Comparison of ENCODE assay signal across 8 cellular contexts in the genomic region with DNA sequence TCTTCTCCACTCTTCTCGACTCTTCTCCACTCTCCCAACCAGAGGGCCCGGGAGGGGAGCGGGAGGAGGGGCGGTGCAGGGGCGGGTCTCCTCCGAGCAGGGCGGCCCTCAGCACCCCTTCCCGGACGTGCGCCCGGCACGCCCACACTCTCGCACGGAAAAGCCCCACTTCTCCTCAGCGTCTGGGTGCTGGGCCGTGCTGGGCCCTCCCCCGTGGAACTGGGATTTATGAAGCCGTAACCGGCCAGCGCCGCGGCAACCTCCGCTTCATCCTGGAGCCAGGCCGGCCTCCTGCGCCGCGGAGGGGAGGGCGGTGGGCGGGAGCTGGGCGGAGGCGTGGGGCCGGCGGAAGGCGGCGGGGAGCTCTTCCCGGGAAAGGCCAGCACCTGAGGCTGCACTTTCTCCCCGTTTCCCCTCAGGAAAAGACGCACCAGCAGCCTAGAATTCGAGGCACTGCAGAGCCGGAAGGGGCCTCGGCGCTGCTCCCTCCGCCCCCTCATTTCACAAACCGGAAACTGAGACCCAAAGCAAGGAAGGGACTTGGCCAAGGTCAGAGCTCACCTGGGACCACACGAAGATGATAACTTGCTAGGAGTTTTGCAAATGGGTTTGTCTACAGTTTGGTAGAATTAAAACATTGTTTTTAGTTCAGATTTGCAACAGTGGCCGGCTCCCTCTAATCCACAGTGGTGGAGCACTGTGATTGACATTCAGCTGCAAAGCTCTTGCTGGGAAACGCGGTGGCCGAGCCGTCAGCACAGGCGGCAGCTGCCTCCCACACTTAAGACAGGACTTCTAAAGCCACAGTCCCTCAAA. TPM values are rescaled to one million over a fixed set of nuclear protein-coding genes. Genes with fewer than 3 reads are reported as not detected.
DNase-seq lines count a peak whose midpoint lies in the region; ATAC-seq and TF ChIP-seq lines count a peak whose summit lies in the region.

No MANE protein-coding gene starts in this region.

- DNase-seq in NCI-H82 (lab: John Stamatoyannopoulos, UW) (peak; percentile 58), NCI-H82 treated with DMSO at 0.1 percent for 48 hours (lab: John Stamatoyannopoulos, UW; ENCODE audit: unreplicated experiment) (no peak), RPMI7951 (ENCODE audit: low read depth) (peak; percentile 77), adipocyte (ENCODE audit: low read depth) (peak; percentile 78), left cardiac atrium (peak; percentile 85), psoas muscle (peak; percentile 79 to 80), NCI-H1436 treated with DMSO at 0.1 percent for 48 hours (lab: John Stamatoyannopoulos, UW) (no peak)

- no peak for TF ChIP-seq CTCF in psoas muscle (IDR thresholded peaks at IDR 0.05)

- peaks cover 3% of the 10 kb centered on the region for H3K27me3 ChIP-seq in adipocyte (replicated peaks; ENCODE audit: control insufficient read depth, insufficient read depth, low read length)
- H3K27me3 ChIP-seq in psoas muscle (ENCODE audit: insufficient read depth in 3 of 3, low read length in 2 of 3) = no peaks in the 10 kb centered on the region

- H3K36me3 ChIP-seq in adipocyte (ENCODE audit: control insufficient read depth, insufficient read depth, low read length, severe bottlenecking) (no peaks in the 10 kb centered on the region), psoas muscle (ENCODE audit: insufficient read depth in 1 of 2, low read depth in 1 of 2) (no peaks in the 10 kb centered on the region)

- intact Hi-C loops in left cardiac atrium (cut with DNase I) = no loop called here
- intact Hi-C loops in psoas muscle (cut with DNase I) = no loop called here

- peak overlapping the region; percentile 77 for H3K9ac ChIP-seq in adipocyte (ENCODE audit: low read length)

- 0 to 1% (median 0%) methylated on average over 40 to 51 of the region's 51 CpGs for WGBS in psoas muscle, 3 donors

- ATAC-seq in HG03108 (IDR thresholded peaks at IDR 0.05; ENCODE audit: unreplicated experiment) (peak; percentile 66), left cardiac atrium (peak; percentile 69 to 74), psoas muscle (peak; percentile 55 to 74 (median 60))

- H3K4me1 ChIP-seq in adipocyte (ENCODE audit: control insufficient read depth, insufficient read depth, low read length) (peaks cover 23% of the 10 kb centered on the region), psoas muscle (peaks cover 42% of the 10 kb centered on the region)

- peak overlapping the region; percentile 67 for H3K27ac ChIP-seq in psoas muscle

- H3K9me3 ChIP-seq in adipocyte (ENCODE audit: control insufficient read depth, low read length) = no peaks in the 10 kb centered on the region
- no peaks in the 10 kb centered on the region for H3K9me3 ChIP-seq in psoas muscle

- H3K4me3 ChIP-seq in adipocyte (ENCODE audit: low read length) (peak overlapping the region; percentile 87), psoas muscle (peak overlapping the region; percentile 74)

RNA-seq across cellular contexts. Expression of a gene that starts 31.6 kb away (rescaled TPM):
- total RNA-seq in RPMI7951 (2014; rRNA removed; shearing (Covaris generic)) = 49.1 and 51.9 TPM in 2 replicates
- total RNA-seq in left cardiac atrium (10 to 100 TPM; 28.2 to 31.0 TPM), psoas muscle (10 to 100 TPM in 1 of 4 donors, 1 to 10 TPM in 3; 2.4 to 12.7 (median 7.7) TPM)
- 1 to 10 TPM; 3.0 to 5.8 (median 3.9) TPM for polyA plus RNA-seq in psoas muscle

Comparison
In these comparisons a context has a peak if more than half of its experiments do, and no peak if none do; other contexts are left out.
1. DNase-seq: peak in NCI-H82 (single experiment), RPMI7951 (single experiment), adipocyte (single experiment), left cardiac atrium (single experiment) and psoas muscle (2 of 2); none in NCI-H82 treated with DMSO at 0.1 percent for 48 hours (single experiment) and NCI-H1436 treated with DMSO at 0.1 percent for 48 hours (single experiment).
2. Peak in every context shown above with its lines, with median percentiles within 50 percentile points of each other: ATAC-seq.